Comparison of ENCODE assay signal across 9 cellular contexts in the genomic region with DNA sequence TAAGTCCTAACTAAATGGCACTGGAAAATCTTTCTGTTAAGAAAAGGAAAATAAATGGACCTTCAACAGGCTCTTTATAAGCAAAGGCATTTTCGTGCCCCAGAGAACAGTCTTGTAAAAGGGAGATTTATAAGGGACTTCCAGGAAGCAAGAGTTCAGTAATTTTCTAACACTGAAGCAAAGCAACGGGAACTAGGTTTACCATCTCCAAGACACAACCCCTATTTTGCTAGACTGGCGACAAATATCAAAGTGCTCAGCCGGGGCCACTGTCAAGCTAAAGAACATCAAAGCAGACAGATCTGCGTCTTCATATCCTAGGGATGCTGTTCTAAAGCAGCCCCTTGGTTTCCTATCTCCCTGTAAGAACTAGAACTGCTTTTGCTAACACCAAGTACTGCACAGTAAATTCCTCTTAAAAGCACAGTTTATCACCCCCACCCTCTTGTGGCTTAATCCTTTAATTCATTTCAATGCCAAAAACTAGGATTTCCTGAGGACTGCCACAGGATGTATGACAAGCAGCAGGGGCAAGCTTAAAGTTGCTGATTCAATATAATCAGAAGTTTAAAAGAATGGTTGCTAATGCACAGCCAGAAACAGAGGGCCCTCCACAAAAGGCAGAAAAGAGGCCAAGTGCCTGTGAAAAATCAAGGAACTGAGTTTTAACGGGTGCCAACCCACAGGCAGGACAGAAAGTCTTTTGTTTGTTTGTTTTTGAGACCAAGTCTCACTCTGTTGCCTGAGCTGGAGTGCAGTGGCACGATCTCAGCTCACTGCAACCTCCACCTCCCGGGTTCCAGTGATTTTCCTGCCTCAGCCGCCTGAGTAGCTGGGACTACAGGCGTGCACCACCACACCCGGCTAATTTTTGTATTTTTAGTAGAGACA. TPM values are rescaled to one million over a fixed set of nuclear protein-coding genes. Genes with fewer than 3 reads are reported as not detected.
DNase-seq lines count a peak whose midpoint lies in the region; ATAC-seq and TF ChIP-seq lines count a peak whose summit lies in the region.
"Had no signal": no experiment of that assay in that cellular context is flagged by ENCODE, and none has a peak within 500 bp of the region (broad histone marks: within the 10 kb centered on the region; RNA-seq: fewer than 3 reads in every experiment).

No MANE protein-coding gene starts in this region.

- WGBS in gastroesophageal sphincter (ENCODE audit: low coverage in 1 of 2), 2 donors: 28 to 39% methylated on average over 6 to 9 of the region's 11 CpGs

- H3K4me1 ChIP-seq in DOHH2 (ENCODE audit: control insufficient read depth, low read length) (peaks cover 14% of the 10 kb centered on the region), RWPE2 (ENCODE audit: insufficient read depth, poor library complexity, severe bottlenecking) (no peaks in the 10 kb centered on the region), gastroesophageal sphincter (peaks cover 0 to 36% (median 8%) of the 10 kb centered on the region in 3 donors)

- H3K27me3 ChIP-seq in DOHH2 (ENCODE audit: control insufficient read depth, low read length) (no peaks in the 10 kb centered on the region), RWPE2 (ENCODE audit: insufficient read depth, poor library complexity, severe bottlenecking) (no peaks in the 10 kb centered on the region), gastroesophageal sphincter (no peaks in the 10 kb centered on the region)

- H3K9me2 ChIP-seq in DOHH2 (replicated peaks; ENCODE audit: control insufficient read depth, low read length): no peaks in the 10 kb centered on the region

- ATAC-seq in RWPE2 (ENCODE audit: low read depth) (0 out of 3 replicates have a peak, but pooled peaks have one; percentile 31), gastroesophageal sphincter (peak; percentile 62), HG03196 (IDR thresholded peaks at IDR 0.05; ENCODE audit: unreplicated experiment) (no peak)

- peaks cover 4% of the 10 kb centered on the region for H3F3A ChIP-seq in DOHH2 (ENCODE audit: control insufficient read depth, insufficient read depth)

- DNase-seq in RWPE2 (ENCODE audit: low spot score) (no peak), pons (ENCODE audit: low spot score) (peak; percentile 70), NCI-H2171 (lab: John Stamatoyannopoulos, UW) (no peak), NCI-H226 (no peak)
- no peak for DNase-seq in activated effector memory CD4-positive, alpha-beta T cell treated with anti-CD3 and anti-CD28 coated beads, Interleukin-2, amount 50 U/mL, for 16 hours
- DNase-seq: SIG-M5 had no signal

- no peak for TF ChIP-seq POLR2A in gastroesophageal sphincter (IDR thresholded peaks at IDR 0.05)

- 0 out of 2 replicates have a peak overlapping the region, but pooled peaks have one; percentile 10 for H3K4me2 ChIP-seq in DOHH2 (ENCODE audit: low read length)

- H3K79me2 ChIP-seq in DOHH2 (ENCODE audit: control insufficient read depth, low read length): no peaks in the 10 kb centered on the region

- H3K27ac ChIP-seq in DOHH2 (ENCODE audit: low read depth, low read length): no peak overlapping the region
- H3K27ac ChIP-seq in RWPE2 (ENCODE audit: poor library complexity, severe bottlenecking): no peak overlapping the region
- peak overlapping the region; percentile 13 to 74 (median 66) for H3K27ac ChIP-seq in gastroesophageal sphincter

- H3K9me3 ChIP-seq in DOHH2 (ENCODE audit: control insufficient read depth, insufficient read depth, low read length): no peaks in the 10 kb centered on the region
- no peaks in the 10 kb centered on the region for H3K9me3 ChIP-seq in RWPE2 (ENCODE audit: severe bottlenecking)
- H3K9me3 ChIP-seq in gastroesophageal sphincter: no peaks in the 10 kb centered on the region

- TF ChIP-seq EP300 in gastroesophageal sphincter (IDR thresholded peaks at IDR 0.05): no peak

- no peak for TF ChIP-seq CTCF in DOHH2 (IDR thresholded peaks at IDR 0.05; ENCODE audit: low read depth, low read length, poor library complexity, severe bottlenecking)
- no peak for TF ChIP-seq CTCF in RWPE2 (IDR thresholded peaks at IDR 0.05; ENCODE audit: poor library complexity, severe bottlenecking)
- no peak for TF ChIP-seq CTCF in gastroesophageal sphincter (IDR thresholded peaks at IDR 0.05)

- H4K20me1 ChIP-seq in DOHH2 (ENCODE audit: control insufficient read depth, insufficient read depth, low read depth, low read length): no peaks in the 10 kb centered on the region

- H3K4me3 ChIP-seq in DOHH2 (ENCODE audit: low read length): no peak overlapping the region
- no peak overlapping the region for H3K4me3 ChIP-seq in RWPE2 (ENCODE audit: severe bottlenecking)
- H3K4me3 ChIP-seq in gastroesophageal sphincter: no peak overlapping the region

- peaks cover 25% of the 10 kb centered on the region for H3K36me3 ChIP-seq in DOHH2 (ENCODE audit: control insufficient read depth, low read length)
- H3K36me3 ChIP-seq in RWPE2 (ENCODE audit: low read depth): peaks cover 42% of the 10 kb centered on the region
- peaks cover 0 to 19% of the 10 kb centered on the region in 2 donors for H3K36me3 ChIP-seq in gastroesophageal sphincter

RNA-seq across cellular contexts. Expression of gene ISM2, which starts 44.0 kb away (rescaled TPM):
- under 1 TPM in 1 of 4 donors, not detected in 3; 0.31 TPM for total RNA-seq in gastroesophageal sphincter

Comparison
In these comparisons a context has a peak if more than half of its experiments do, and no peak if none do; other contexts are left out.
1. H3K27ac ChIP-seq: peak in gastroesophageal sphincter (4 of 4); none in DOHH2 (single experiment) and RWPE2 (single experiment).